Comparison of ENCODE assay signal across 10 cellular contexts in the genomic region with DNA sequence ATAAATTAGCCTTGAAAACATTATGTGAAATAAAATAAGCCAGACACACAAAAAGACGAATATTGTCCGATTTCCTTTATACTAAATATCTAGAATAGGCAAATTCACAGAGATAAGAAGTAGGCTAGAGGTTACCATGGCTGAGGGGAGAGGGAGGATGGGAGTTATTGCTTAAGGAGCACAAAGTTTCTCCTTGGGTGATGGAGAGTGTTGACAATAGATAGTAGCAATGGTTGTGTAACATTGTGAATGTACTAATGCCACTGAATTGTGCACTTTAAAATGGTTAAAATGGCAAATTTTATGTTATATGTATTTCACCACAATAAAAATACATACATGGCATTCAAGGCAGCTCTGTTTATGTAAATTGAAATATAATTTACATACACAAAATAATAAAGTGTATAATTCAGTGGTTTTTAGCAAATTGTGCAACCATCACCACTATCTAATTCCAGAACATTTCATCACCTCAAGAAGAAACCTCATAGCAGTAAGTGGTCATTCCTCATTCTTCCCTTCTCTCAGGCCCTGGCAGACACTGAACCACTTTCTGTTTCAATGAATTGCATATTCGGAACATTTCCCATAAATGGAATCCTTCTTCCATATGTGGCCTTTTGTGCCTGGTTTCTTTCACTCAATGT. TPM values are rescaled to one million over a fixed set of nuclear protein-coding genes. Genes with fewer than 3 reads are reported as not detected.
DNase-seq lines count a peak whose midpoint lies in the region; ATAC-seq and TF ChIP-seq lines count a peak whose summit lies in the region.
"Had no signal": no experiment of that assay in that cellular context is flagged by ENCODE, and none has a peak within 500 bp of the region (broad histone marks: within the 10 kb centered on the region; RNA-seq: fewer than 3 reads in every experiment).

No MANE protein-coding gene starts in this region.

- H3K36me3 Mint-ChIP-seq in endodermal cell (ENCODE audit: low read depth) = peaks cover 2% of the 10 kb centered on the region
- H3K36me3 Mint-ChIP-seq in activated naive CD4-positive, alpha-beta T cell treated with anti-CD3 and anti-CD28 coated beads for 36 hours (ENCODE audit: low read depth) = no peaks in the 10 kb centered on the region
- no peaks in the 10 kb centered on the region for H3K36me3 Mint-ChIP-seq in effector memory CD8-positive, alpha-beta T cell (ENCODE audit: insufficient read depth)

- intact Hi-C loops in sciatic nerve (cut with DNase I) = no loop called here
- intact Hi-C loops in activated naive CD4-positive, alpha-beta T cell treated with anti-CD3 and anti-CD28 coated beads for 36 hours (cut with micrococcal nuclease) = no loop called here

- TF ChIP-seq CTCF in RWPE2 (IDR thresholded peaks at IDR 0.05; ENCODE audit: poor library complexity, severe bottlenecking) (no peak), fibroblast of pulmonary artery (IDR thresholded peaks at IDR 0.05; ENCODE audit: low read length, missing control alignments) (no peak), endodermal cell (conservative IDR thresholded peaks at IDR 0.05) (no peak)

- no peak overlapping the region for H3K27ac ChIP-seq in RWPE2 (ENCODE audit: poor library complexity, severe bottlenecking)
- H3K27ac ChIP-seq in endodermal cell (ENCODE audit: low read depth, low read length) = no peak overlapping the region

- CTCF ChIA-PET in activated naive CD4-positive, alpha-beta T cell treated with anti-CD3 and anti-CD28 coated beads for 36 hours (lab: Charles Lee) = no interaction called here

- DNase-seq in GF-D8 (lab: John Stamatoyannopoulos, UW) (peak; percentile 34), RWPE2 (ENCODE audit: low spot score) (no peak), fibroblast of pulmonary artery (ENCODE audit: low read depth) (peak; percentile 95), sciatic nerve (ENCODE audit: low spot score) (no peak), NCI-H1105 (lab: John Stamatoyannopoulos, UW) (no peak), endodermal cell (no peak)
- no peak for DNase-seq in activated naive CD4-positive, alpha-beta T cell treated with anti-CD3 and anti-CD28 coated beads for 36 hours
- no peak for DNase-seq in effector memory CD8-positive, alpha-beta T cell
- DNase-seq: NCI-H1436; stimulated activated naive CD8-positive, alpha-beta T cell treated with anti-CD3 and anti-CD28 coated beads, Interleukin-15, amount 100 ng/mL, for 72 hours had no signal

- H3K27me3 Mint-ChIP-seq in endodermal cell (ENCODE audit: insufficient read depth) = no peaks in the 10 kb centered on the region
- no peaks in the 10 kb centered on the region for H3K27me3 Mint-ChIP-seq in activated naive CD4-positive, alpha-beta T cell treated with anti-CD3 and anti-CD28 coated beads for 36 hours (ENCODE audit: low read depth)
- peaks cover 0 to 4% of the 10 kb centered on the region in 2 donors for H3K27me3 Mint-ChIP-seq in effector memory CD8-positive, alpha-beta T cell

- ATAC-seq in RWPE2 (ENCODE audit: low read depth) (peak; percentile 49; the same call in 2 of the 3 replicates), sciatic nerve (peak; percentile 91)
- ATAC-seq in effector memory CD8-positive, alpha-beta T cell (replicated peaks) = no peak
- ATAC-seq: stimulated activated naive CD8-positive, alpha-beta T cell treated with anti-CD3 and anti-CD28 coated beads, Interleukin-15, amount 100 ng/mL, for 72 hours had no signal

- H3K4me3 Mint-ChIP-seq in endodermal cell = no peak overlapping the region
- H3K4me3 Mint-ChIP-seq in activated naive CD4-positive, alpha-beta T cell treated with anti-CD3 and anti-CD28 coated beads for 36 hours = no peak overlapping the region
- H3K4me3 Mint-ChIP-seq in effector memory CD8-positive, alpha-beta T cell = no peak overlapping the region
- H3K4me3 Mint-ChIP-seq: stimulated activated naive CD8-positive, alpha-beta T cell treated with anti-CD3 and anti-CD28 coated beads, Interleukin-15, amount 100 ng/mL, for 72 hours had no signal

- H3K36me3 ChIP-seq in RWPE2 (ENCODE audit: low read depth) (no peaks in the 10 kb centered on the region), endodermal cell (ENCODE audit: control insufficient read depth, insufficient read depth, low read length) (no peaks in the 10 kb centered on the region)

- H3K9me3 ChIP-seq in RWPE2 (ENCODE audit: severe bottlenecking) (no peaks in the 10 kb centered on the region), endodermal cell (ENCODE audit: control insufficient read depth, low read length) (peaks cover 11% of the 10 kb centered on the region)

- H3K9ac ChIP-seq in endodermal cell (ENCODE audit: extremely low read depth, low read length, poor library complexity, severe bottlenecking) = no peak overlapping the region

- no peak overlapping the region for H3K4me3 ChIP-seq in RWPE2 (ENCODE audit: severe bottlenecking)
- H3K4me3 ChIP-seq in fibroblast of pulmonary artery (replicated peaks; ENCODE audit: low read depth, low read length) = no peak overlapping the region
- no peak overlapping the region for H3K4me3 ChIP-seq in endodermal cell (ENCODE audit: low read length)

- H3K27me3 ChIP-seq in RWPE2 (ENCODE audit: insufficient read depth, poor library complexity, severe bottlenecking) = no peaks in the 10 kb centered on the region
- H3K27me3 ChIP-seq in endodermal cell (ENCODE audit: control insufficient read depth, insufficient read depth, low read length, poor library complexity, severe bottlenecking) = no peaks in the 10 kb centered on the region

- WGBS in endodermal cell (ENCODE audit: insufficient coverage in 1 of 2, insufficient read length in 1 of 2), 2 experiments = 92 to 94% methylated on average over 3 of the region's 3 CpGs

- no peaks in the 10 kb centered on the region for H3K4me1 Mint-ChIP-seq in endodermal cell
- no peaks in the 10 kb centered on the region for H3K4me1 Mint-ChIP-seq in activated naive CD4-positive, alpha-beta T cell treated with anti-CD3 and anti-CD28 coated beads for 36 hours (ENCODE audit: low read depth)
- no peaks in the 10 kb centered on the region for H3K4me1 Mint-ChIP-seq in effector memory CD8-positive, alpha-beta T cell (ENCODE audit: low read depth in 2 of 2)

- peaks cover 15% of the 10 kb centered on the region for H3K9me3 Mint-ChIP-seq in endodermal cell
- H3K9me3 Mint-ChIP-seq in activated naive CD4-positive, alpha-beta T cell treated with anti-CD3 and anti-CD28 coated beads for 36 hours = no peaks in the 10 kb centered on the region
- no peaks in the 10 kb centered on the region for H3K9me3 Mint-ChIP-seq in effector memory CD8-positive, alpha-beta T cell
- H3K9me3 Mint-ChIP-seq: stimulated activated naive CD8-positive, alpha-beta T cell treated with anti-CD3 and anti-CD28 coated beads, Interleukin-15, amount 100 ng/mL, for 72 hours had no signal

- H3K4me1 ChIP-seq in RWPE2 (ENCODE audit: insufficient read depth, poor library complexity, severe bottlenecking) (no peaks in the 10 kb centered on the region), endodermal cell (ENCODE audit: control insufficient read depth, insufficient read depth, low read length) (no peaks in the 10 kb centered on the region)

- H3K27ac Mint-ChIP-seq in endodermal cell = no peak overlapping the region
- H3K27ac Mint-ChIP-seq in activated naive CD4-positive, alpha-beta T cell treated with anti-CD3 and anti-CD28 coated beads for 36 hours = no peak overlapping the region
- no peak overlapping the region for H3K27ac Mint-ChIP-seq in effector memory CD8-positive, alpha-beta T cell
- H3K27ac Mint-ChIP-seq: stimulated activated naive CD8-positive, alpha-beta T cell treated with anti-CD3 and anti-CD28 coated beads, Interleukin-15, amount 100 ng/mL, for 72 hours had no signal

RNA-seq across cellular contexts. Expression of a gene that starts 59.2 kb away (rescaled TPM):
- total RNA-seq in sciatic nerve (109 TPM), endodermal cell (10 to 100 TPM; 53.3 to 71.7 TPM)
- polyA plus RNA-seq in endodermal cell (2013, experiment 1 of 2) = 40.7 TPM
- 37.5 TPM for polyA plus RNA-seq in endodermal cell (2013, experiment 2 of 2)
- 1 to 10 TPM; 2.4 to 3.3 TPM for total RNA-seq in activated naive CD4-positive, alpha-beta T cell treated with anti-CD3 and anti-CD28 coated beads for 36 hours

Comparison
In these comparisons a context has a peak if more than half of its experiments do, and no peak if none do; other contexts are left out.
1. DNase-seq: peak in GF-D8 (single experiment) and fibroblast of pulmonary artery (single experiment); none in RWPE2 (single experiment), sciatic nerve (single experiment), NCI-H1105 (single experiment), endodermal cell (single experiment), activated naive CD4-positive, alpha-beta T cell treated with anti-CD3 and anti-CD28 coated beads for 36 hours (single experiment) and effector memory CD8-positive, alpha-beta T cell (0 of 3).
2. RNA of a gene that starts 59.2 kb away (total RNA-seq): 109 TPM in sciatic nerve (single experiment) and 53.3 to 71.7 TPM in endodermal cell; 2.4 to 3.3 TPM in activated naive CD4-positive, alpha-beta T cell treated with anti-CD3 and anti-CD28 coated beads for 36 hours; every median in the first group is over 10 times any median in the second.